In genomic region chr1:19366599-19367315, GRCh38 we compare ENCODE assay signal across 11 cellular contexts. TPM values are rescaled to one million over a fixed set of nuclear protein-coding genes. Genes with fewer than 3 reads are reported as not detected.
DNase-seq lines count a peak whose midpoint lies in the region; ATAC-seq lines count a peak whose summit lies in the region.
"Had no signal": no experiment of that assay in that cellular context is flagged by ENCODE, and none has a peak within 500 bp of the region (broad histone marks: within the 10 kb centered on the region; RNA-seq: fewer than 3 reads in every experiment).

No MANE protein-coding gene starts in this region.

- H3K27ac Mint-ChIP-seq in activated T-cell treated with anti-CD3 and anti-CD28 coated beads, Interleukin-2, amount 50 U/mL, for 72 hours: peak overlapping the region; percentile 69
- H3K27ac Mint-ChIP-seq in activated T-helper 17 cell treated with anti-CD3 and anti-CD28 coated beads, Interleukin-2, amount 50 U/mL, for 72 hours: peak overlapping the region; percentile 64

- no peak overlapping the region for H3K4me3 Mint-ChIP-seq in activated T-cell treated with anti-CD3 and anti-CD28 coated beads, Interleukin-2, amount 50 U/mL, for 72 hours
- H3K4me3 Mint-ChIP-seq in activated T-helper 17 cell treated with anti-CD3 and anti-CD28 coated beads, Interleukin-2, amount 50 U/mL, for 72 hours: no peak overlapping the region
- H3K4me3 Mint-ChIP-seq: neural crest cell had no signal

- no peak for DNase-seq in activated T-cell treated with anti-CD3 and anti-CD28 coated beads, Interleukin-2, amount 50 U/mL, for 72 hours
- no peak for DNase-seq in activated T-cell treated with anti-CD3 and anti-CD28 coated beads, Interleukin-2, amount 50 U/mL, for 1 hour
- DNase-seq in hippocampal formation (lab: John Stamatoyannopoulos, UW) (peak; percentile 28 to 39), NCI-H2107 treated with DMSO at 0.1 percent for 48 hours (lab: John Stamatoyannopoulos, UW; ENCODE audit: unreplicated experiment) (no peak), ecto neural progenitor cell (ENCODE audit: low spot score) (no peak), activated gamma-delta T cell (lab: John Stamatoyannopoulos, UW) (no peak)
- DNase-seq: MM.1S had no signal

- no peaks in the 10 kb centered on the region for H3K9me3 Mint-ChIP-seq in activated T-cell treated with anti-CD3 and anti-CD28 coated beads, Interleukin-2, amount 50 U/mL, for 72 hours
- H3K9me3 Mint-ChIP-seq in activated T-helper 17 cell treated with anti-CD3 and anti-CD28 coated beads, Interleukin-2, amount 50 U/mL, for 72 hours: no peaks in the 10 kb centered on the region
- H3K9me3 Mint-ChIP-seq: neural crest cell had no signal

- ATAC-seq in activated T-cell treated with anti-CD3 and anti-CD28 coated beads, Interleukin-2, amount 50 U/mL, for 72 hours (replicated peaks in 1 of 2): no peak
- ATAC-seq in activated T-helper 17 cell treated with anti-CD3 and anti-CD28 coated beads, Interleukin-2, amount 50 U/mL, for 72 hours (replicated peaks): no peak

- H3K4me1 Mint-ChIP-seq in activated T-cell treated with anti-CD3 and anti-CD28 coated beads, Interleukin-2, amount 50 U/mL, for 72 hours (ENCODE audit: low read depth): peaks cover 21% of the 10 kb centered on the region
- H3K4me1 Mint-ChIP-seq in activated T-helper 17 cell treated with anti-CD3 and anti-CD28 coated beads, Interleukin-2, amount 50 U/mL, for 72 hours: peaks cover 5% of the 10 kb centered on the region

- no peaks in the 10 kb centered on the region for H3K27me3 Mint-ChIP-seq in activated T-cell treated with anti-CD3 and anti-CD28 coated beads, Interleukin-2, amount 50 U/mL, for 72 hours (ENCODE audit: low read depth)
- H3K27me3 Mint-ChIP-seq in activated T-helper 17 cell treated with anti-CD3 and anti-CD28 coated beads, Interleukin-2, amount 50 U/mL, for 72 hours: no peaks in the 10 kb centered on the region

- peak overlapping the region; percentile 81 for H3K27ac ChIP-seq in temporal lobe (ENCODE audit: low read depth, low read length)
- H3K27ac ChIP-seq: VCaP had no signal

- no peaks in the 10 kb centered on the region for H3K36me3 Mint-ChIP-seq in activated T-cell treated with anti-CD3 and anti-CD28 coated beads, Interleukin-2, amount 50 U/mL, for 72 hours (ENCODE audit: insufficient read depth in 2 of 2)
- H3K36me3 Mint-ChIP-seq in activated T-helper 17 cell treated with anti-CD3 and anti-CD28 coated beads, Interleukin-2, amount 50 U/mL, for 72 hours (ENCODE audit: low read depth): peaks cover 23% of the 10 kb centered on the region

RNA-seq across cellular contexts. Expression of gene SLC66A1, which starts 54.6 kb away (rescaled TPM):
- 10 to 100 TPM in 1 of 2 donors, 1 to 10 TPM in 1; 9.5 to 10.5 TPM for total RNA-seq in activated T-cell treated with anti-CD3 and anti-CD28 coated beads, Interleukin-2, amount 50 U/mL, for 72 hours
- 1 to 10 TPM; 5.7 to 8.9 TPM for total RNA-seq in activated T-helper 17 cell treated with anti-CD3 and anti-CD28 coated beads, Interleukin-2, amount 50 U/mL, for 72 hours
- total RNA-seq in temporal lobe: 11.6 TPM

RNA-seq across cellular contexts. Expression of gene AKR7A2, which starts 54.8 kb away (rescaled TPM):
- 10 to 100 TPM; 31.8 to 41.7 TPM for total RNA-seq in activated T-cell treated with anti-CD3 and anti-CD28 coated beads, Interleukin-2, amount 50 U/mL, for 72 hours
- 10 to 100 TPM; 37.1 to 61.4 TPM for total RNA-seq in activated T-helper 17 cell treated with anti-CD3 and anti-CD28 coated beads, Interleukin-2, amount 50 U/mL, for 72 hours
- 20.7 TPM for total RNA-seq in temporal lobe

Comparison
In these comparisons a context has a peak if more than half of its experiments do, and no peak if none do; other contexts are left out.
1. DNase-seq: peak in hippocampal formation (2 of 2); none in activated T-cell treated with anti-CD3 and anti-CD28 coated beads, Interleukin-2, amount 50 U/mL, for 72 hours (0 of 2), activated T-cell treated with anti-CD3 and anti-CD28 coated beads, Interleukin-2, amount 50 U/mL, for 1 hour (single experiment), NCI-H2107 treated with DMSO at 0.1 percent for 48 hours (single experiment), ecto neural progenitor cell (single experiment) and activated gamma-delta T cell (single experiment).